In the genomic region with DNA sequence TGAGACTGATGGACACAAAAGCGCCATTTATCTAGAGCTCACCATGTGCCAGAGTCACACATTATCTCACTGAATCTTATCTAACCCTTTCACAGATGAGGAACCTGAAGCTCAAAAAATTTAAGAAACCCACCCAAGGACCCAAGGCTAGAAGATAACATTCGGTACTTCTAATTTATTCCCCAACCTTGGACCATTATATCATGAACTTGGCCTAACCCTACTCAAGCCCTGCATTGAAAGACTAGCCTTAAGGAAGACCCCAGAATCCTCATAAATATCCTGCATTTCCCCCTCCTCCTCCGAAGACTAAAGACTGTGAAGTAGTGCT, we compare ENCODE assay signal across 8 cellular contexts. TPM values are rescaled to one million over a fixed set of nuclear protein-coding genes. Genes with fewer than 3 reads are reported as not detected.
DNase-seq lines count a peak whose midpoint lies in the region; ATAC-seq and FAIRE-seq lines count a peak whose summit lies in the region.

No MANE protein-coding gene starts in this region.

- peaks cover 20% of the 10 kb centered on the region for H3K36me3 Mint-ChIP-seq in activated CD4-positive, alpha-beta T cell treated with anti-CD3 and anti-CD28 coated beads for 36 hours (ENCODE audit: low read depth)
- H3K36me3 Mint-ChIP-seq in activated T-helper 2 cell treated with anti-CD3 and anti-CD28 coated beads, Interferon-gamma antibody, Interleukin-2, Interleukin-4, amounts not matched to agents 10 μg/mL and 5 μg/mL and 100 μg/mL, durations not matched to agents 14 hours and 24 hours and 36 hours (ENCODE audit: low read depth), result peaks cover 29% of the 10 kb centered on the region

- H3K27me3 ChIP-seq in layer of hippocampus (ENCODE audit: control insufficient read depth, insufficient read depth, low read length), result no peaks in the 10 kb centered on the region

- peaks cover 9% of the 10 kb centered on the region for H3K27me3 Mint-ChIP-seq in activated CD4-positive, alpha-beta T cell treated with anti-CD3 and anti-CD28 coated beads for 36 hours
- peaks cover 31% of the 10 kb centered on the region for H3K27me3 Mint-ChIP-seq in activated T-helper 2 cell treated with anti-CD3 and anti-CD28 coated beads, Interferon-gamma antibody, Interleukin-2, Interleukin-4, amounts not matched to agents 10 μg/mL and 5 μg/mL and 100 μg/mL, durations not matched to agents 14 hours and 24 hours and 36 hours (ENCODE audit: low read depth)

- peak overlapping the region; percentile 96 for H3K27ac ChIP-seq in layer of hippocampus (ENCODE audit: low read depth, low read length)
- peak overlapping the region; percentile 58 for H3K27ac ChIP-seq in temporal lobe (ENCODE audit: low read depth, low read length)

- peak overlapping the region; percentile 64 for H3K27ac Mint-ChIP-seq in activated CD4-positive, alpha-beta T cell treated with anti-CD3 and anti-CD28 coated beads for 36 hours
- H3K27ac Mint-ChIP-seq in activated T-helper 2 cell treated with anti-CD3 and anti-CD28 coated beads, Interferon-gamma antibody, Interleukin-2, Interleukin-4, amounts not matched to agents 10 μg/mL and 5 μg/mL and 100 μg/mL, durations not matched to agents 14 hours and 24 hours and 36 hours, result peak overlapping the region; percentile 77

- peak overlapping the region; percentile 81 for H3K4me3 Mint-ChIP-seq in activated CD4-positive, alpha-beta T cell treated with anti-CD3 and anti-CD28 coated beads for 36 hours
- peak overlapping the region; percentile 72 for H3K4me3 Mint-ChIP-seq in activated T-helper 2 cell treated with anti-CD3 and anti-CD28 coated beads, Interferon-gamma antibody, Interleukin-2, Interleukin-4, amounts not matched to agents 10 μg/mL and 5 μg/mL and 100 μg/mL, durations not matched to agents 14 hours and 24 hours and 36 hours (ENCODE audit: low read depth)

- FAIRE-seq in HTR-8/SVneo (lab: Jason Lieb, UNC), result no peak

- no peak for ATAC-seq in activated CD4-positive, alpha-beta T cell treated with anti-CD3 and anti-CD28 coated beads for 36 hours
- ATAC-seq in HG03378 (IDR thresholded peaks at IDR 0.05; ENCODE audit: unreplicated experiment), result no peak
- no peak for ATAC-seq in HG03135 (IDR thresholded peaks at IDR 0.05; ENCODE audit: unreplicated experiment)

- no peaks in the 10 kb centered on the region for H3K9me3 Mint-ChIP-seq in activated CD4-positive, alpha-beta T cell treated with anti-CD3 and anti-CD28 coated beads for 36 hours (ENCODE audit: low read depth)
- H3K9me3 Mint-ChIP-seq in activated T-helper 2 cell treated with anti-CD3 and anti-CD28 coated beads, Interferon-gamma antibody, Interleukin-2, Interleukin-4, amounts not matched to agents 10 μg/mL and 5 μg/mL and 100 μg/mL, durations not matched to agents 14 hours and 24 hours and 36 hours, result no peaks in the 10 kb centered on the region

- H3K4me1 Mint-ChIP-seq in activated CD4-positive, alpha-beta T cell treated with anti-CD3 and anti-CD28 coated beads for 36 hours, result peaks cover 33% of the 10 kb centered on the region
- H3K4me1 Mint-ChIP-seq in activated T-helper 2 cell treated with anti-CD3 and anti-CD28 coated beads, Interferon-gamma antibody, Interleukin-2, Interleukin-4, amounts not matched to agents 10 μg/mL and 5 μg/mL and 100 μg/mL, durations not matched to agents 14 hours and 24 hours and 36 hours (ENCODE audit: low read depth), result peaks cover 30% of the 10 kb centered on the region

- CTCF ChIA-PET in activated CD4-positive, alpha-beta T cell treated with anti-CD3 and anti-CD28 coated beads for 36 hours (lab: Charles Lee), result interaction anchor here (0.5 to 3.0 kb wide), 19 partner anchors 10 to 346 kb away, joined by 3 to 18 read pairs (median 4); partner anchors contain the start of gene NAE1

- no peak for DNase-seq in activated CD4-positive, alpha-beta T cell treated with anti-CD3 and anti-CD28 coated beads for 36 hours
- DNase-seq in activated CD4-positive, alpha-beta T cell treated with anti-CD3 and anti-CD28 coated beads, Interleukin-2, amount 50 U/mL, for 1 hour, result no peak
- no peak for DNase-seq in activated T-helper 2 cell treated with anti-CD3 and anti-CD28 coated beads, Interferon-gamma antibody, Interleukin-2, Interleukin-4, amounts not matched to agents 10 μg/mL and 5 μg/mL and 100 μg/mL, durations not matched to agents 14 hours and 24 hours and 36 hours (ENCODE audit: low spot score)
- no peak for DNase-seq in HTR-8/SVneo (ENCODE audit: insufficient read length, low spot score)

- intact Hi-C loops in activated CD4-positive, alpha-beta T cell treated with anti-CD3 and anti-CD28 coated beads for 36 hours (cut with DNase I, micrococcal nuclease), result loop anchor here in 1 of 2 experiments (1.0 to 10.0 kb wide), 9 partner anchors 56 to 493 kb away; partner anchors contain the start of genes CIAO2B, CKLF, CMTM3 and CMTM4
- intact Hi-C loops in activated T-helper 2 cell treated with anti-CD3 and anti-CD28 coated beads, Interferon-gamma antibody, Interleukin-2, Interleukin-4, amounts not matched to agents 10 μg/mL and 5 μg/mL and 100 μg/mL, durations not matched to agents 14 hours and 24 hours and 36 hours (cut with micrococcal nuclease), result loop anchor here (5.0 kb wide), 1 partner anchor 345 kb away; no protein-coding TSS in a partner anchor

- POLR2A ChIA-PET in activated CD4-positive, alpha-beta T cell treated with anti-CD3 and anti-CD28 coated beads for 36 hours (lab: Charles Lee), result no interaction called here

RNA-seq across cellular contexts. Expression of gene DYNC1LI2, which starts 0.5 kb away (rescaled TPM):
- 10 to 100 TPM; 32.3 to 35.7 TPM for total RNA-seq in activated CD4-positive, alpha-beta T cell treated with anti-CD3 and anti-CD28 coated beads for 36 hours
- 54.6 and 62.7 TPM in 2 replicates for total RNA-seq in activated T-helper 2 cell treated with anti-CD3 and anti-CD28 coated beads, Interferon-gamma antibody, Interleukin-2, Interleukin-4, amounts not matched to agents 10 μg/mL and 5 μg/mL and 100 μg/mL, durations not matched to agents 14 hours and 24 hours and 36 hours
- 153 TPM for total RNA-seq in temporal lobe

RNA-seq across cellular contexts. Expression of gene TERB1, which starts 49.4 kb away (rescaled TPM):
- total RNA-seq in activated CD4-positive, alpha-beta T cell treated with anti-CD3 and anti-CD28 coated beads for 36 hours, result under 1 TPM in 1 of 2 experiments, not detected in 1; 0.14 TPM
- total RNA-seq in activated T-helper 2 cell treated with anti-CD3 and anti-CD28 coated beads, Interferon-gamma antibody, Interleukin-2, Interleukin-4, amounts not matched to agents 10 μg/mL and 5 μg/mL and 100 μg/mL, durations not matched to agents 14 hours and 24 hours and 36 hours, result 0.34 TPM in 1 of 2 replicates, not detected in the other
- total RNA-seq in temporal lobe, result 0.25 TPM

RNA-seq across cellular contexts. Expression of gene CMTM4, which starts 55.4 kb away (rescaled TPM):
- total RNA-seq in activated CD4-positive, alpha-beta T cell treated with anti-CD3 and anti-CD28 coated beads for 36 hours, result 1 to 10 TPM; 3.3 to 4.5 TPM
- total RNA-seq in activated T-helper 2 cell treated with anti-CD3 and anti-CD28 coated beads, Interferon-gamma antibody, Interleukin-2, Interleukin-4, amounts not matched to agents 10 μg/mL and 5 μg/mL and 100 μg/mL, durations not matched to agents 14 hours and 24 hours and 36 hours, result 3.8 and 4.0 TPM in 2 replicates
- 42.5 TPM for total RNA-seq in temporal lobe
